8 cellular contexts compared by ENCODE assay signal in the genomic region with DNA sequence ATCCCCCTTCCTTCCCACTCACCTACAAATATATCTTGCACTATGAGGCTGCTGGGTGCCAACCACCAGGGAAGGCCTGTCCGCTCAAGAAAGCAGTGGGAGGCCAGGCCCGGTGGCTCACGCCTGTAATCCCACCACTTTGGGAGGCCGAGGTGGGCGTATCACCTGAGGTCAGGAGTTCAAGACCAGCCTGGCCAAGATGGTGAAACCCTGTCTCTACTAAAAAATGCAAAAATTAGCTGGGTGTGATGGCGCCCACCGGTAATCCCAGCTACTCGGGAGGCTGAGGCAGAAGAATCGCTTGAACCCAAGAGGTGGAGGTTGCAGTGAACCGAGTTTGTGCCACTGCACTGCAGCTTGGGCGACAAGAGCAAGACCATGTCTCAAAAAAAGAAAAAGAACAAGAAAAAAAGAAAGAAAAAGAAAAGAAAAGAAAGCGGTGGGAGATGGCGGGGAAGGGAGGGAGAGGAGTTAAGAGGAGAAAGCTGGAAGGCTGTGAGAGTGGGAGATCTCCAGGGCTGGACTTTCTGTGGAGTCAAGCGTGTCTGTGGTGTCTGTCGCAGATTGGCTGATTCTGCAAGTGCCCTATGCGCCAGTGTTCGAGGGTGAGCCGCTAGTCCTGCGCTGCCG. TPM values are rescaled to one million over a fixed set of nuclear protein-coding genes. Genes with fewer than 3 reads are reported as not detected.
DNase-seq lines count a peak whose midpoint lies in the region; ATAC-seq, FAIRE-seq and TF ChIP-seq lines count a peak whose summit lies in the region.
"Not testable (repeated sequence)": the region's sequence is repeated elsewhere in the genome, so short reads cannot be mapped to it uniquely, and the experiment has no call there.

No MANE protein-coding gene starts in this region.

- peaks cover 12% of the 10 kb centered on the region; the same call in 1 of the 2 replicates for H3K36me3 ChIP-seq in OCI-LY1 (ENCODE audit: insufficient read depth, low read length)
- not testable (repeated sequence) for H3K36me3 ChIP-seq in colonic mucosa; muscle layer of duodenum (ENCODE audit: control insufficient read depth in 1 of 2, insufficient read depth in 2 of 2, low read length in 2 of 2); skeletal muscle satellite cell (ENCODE audit: insufficient read depth, low read length)

- not testable (repeated sequence) for H3K27me3 ChIP-seq in OCI-LY1 (ENCODE audit: insufficient read depth, low read length); right cardiac atrium (ENCODE audit: control insufficient read depth, insufficient read depth); muscle layer of duodenum (ENCODE audit: low read depth, low read length); skeletal muscle satellite cell (ENCODE audit: control insufficient read depth, insufficient read depth, low read length)
- H3K27me3 ChIP-seq in colonic mucosa, result peaks cover 14% of the 10 kb centered on the region

- not testable (repeated sequence) for DNase-seq in A549 (ENCODE audit: low read depth in 1 of 2, low spot score in 1 of 2); GM19239 (ENCODE audit: insufficient read length, low spot score); activated T-cell treated with anti-CD3 and anti-CD28 coated beads, Interleukin-2, amount 50 U/mL, for 24 hours; colonic mucosa; right cardiac atrium

- POLR2A ChIA-PET in A549 (lab: Yijun Ruan, JAX), result interaction anchor here (2.1 to 2.5 kb wide), 3 partner anchors 10 to 113 kb away, joined by 10 to 19 read pairs (median 12); a partner anchor contains a TSS

- H3K79me2 ChIP-seq in OCI-LY1 (ENCODE audit: insufficient read depth, low read length), result peaks cover 11% of the 10 kb centered on the region; the same call in 1 of the 2 replicates

- CTCF ChIA-PET in A549 (lab: Yijun Ruan, JAX), result interaction anchor here (1.1 to 6.4 kb wide), 5 partner anchors 9 to 154 kb away, joined by 3 to 80 read pairs (median 9); no protein-coding TSS in a partner anchor

- not testable (repeated sequence) for H3F3A ChIP-seq in OCI-LY1 (ENCODE audit: insufficient read depth, low read length)

- peaks cover 53% of the 10 kb centered on the region for H3K4me1 Mint-ChIP-seq in activated T-cell treated with anti-CD3 and anti-CD28 coated beads, Interleukin-2, amount 50 U/mL, for 24 hours (ENCODE audit: low read depth)

- intact Hi-C loops in colonic mucosa (cut with DNase I); right cardiac atrium (cut with DNase I): not testable (repeated sequence)

- not testable (repeated sequence) for TF ChIP-seq POLR2A in A549 (IDR thresholded peaks at IDR 0.05; ENCODE audit: low read length)

- H3K27ac ChIP-seq in A549, result peak overlapping the region; percentile 90 to 97
- H3K27ac ChIP-seq in OCI-LY1 (ENCODE audit: low read depth, low read length, poor library complexity, severe bottlenecking), result peak overlapping the region; percentile 82
- not testable (repeated sequence) for H3K27ac ChIP-seq in colonic mucosa; right cardiac atrium (ENCODE audit: low read length); muscle layer of duodenum (ENCODE audit: low read length)

- 75% methylated on average over 20 of the region's 20 CpGs for WGBS in A549 (ENCODE audit: missing lambda C conversion rate)
- 49% methylated on average over 20 of the region's 20 CpGs for WGBS in right cardiac atrium

- H3K4me3 ChIP-seq in A549 (peak overlapping the region; percentile 73), OCI-LY1 (ENCODE audit: low read depth, low read length, poor library complexity, severe bottlenecking) (peak overlapping the region; percentile 78), colonic mucosa (peak overlapping the region; percentile 46), right cardiac atrium (ENCODE audit: low read length) (peak overlapping the region; percentile 76), muscle layer of duodenum (ENCODE audit: low read depth in 1 of 2, low read length in 2 of 2) (peak overlapping the region; percentile 80 to 96), skeletal muscle satellite cell (ENCODE audit: low read length) (peak overlapping the region; percentile 88)

- TF ChIP-seq EP300 in A549 (IDR thresholded peaks at IDR 0.05), result not testable (repeated sequence)

- not testable (repeated sequence) for H2AFZ ChIP-seq in OCI-LY1 (ENCODE audit: low read length)

- not testable (repeated sequence) for ATAC-seq in A549, right cardiac atrium

- not testable (repeated sequence) for H3K27ac Mint-ChIP-seq in activated T-cell treated with anti-CD3 and anti-CD28 coated beads, Interleukin-2, amount 50 U/mL, for 24 hours

- peaks cover 20% of the 10 kb centered on the region; the same call in 2 of the 3 replicates for H3K4me1 ChIP-seq in A549
- H3K4me1 ChIP-seq in OCI-LY1 (ENCODE audit: insufficient read depth, low read length, severe bottlenecking), result peaks cover 75% of the 10 kb centered on the region
- H3K4me1 ChIP-seq in colonic mucosa; right cardiac atrium (ENCODE audit: control insufficient read depth, insufficient read depth, low read length): not testable (repeated sequence)
- peaks cover 0 to 13% of the 10 kb centered on the region in 2 donors for H3K4me1 ChIP-seq in muscle layer of duodenum (ENCODE audit: control insufficient read depth in 1 of 2, insufficient read depth in 2 of 2, low read length in 2 of 2)
- peaks cover 44% of the 10 kb centered on the region for H3K4me1 ChIP-seq in skeletal muscle satellite cell (ENCODE audit: control insufficient read depth, insufficient read depth, low read length)

- H3K9me3 Mint-ChIP-seq in activated T-cell treated with anti-CD3 and anti-CD28 coated beads, Interleukin-2, amount 50 U/mL, for 24 hours, result not testable (repeated sequence)

- H3K27me3 Mint-ChIP-seq in activated T-cell treated with anti-CD3 and anti-CD28 coated beads, Interleukin-2, amount 50 U/mL, for 24 hours, result peaks cover 18% of the 10 kb centered on the region

- not testable (repeated sequence) for H3K9me3 ChIP-seq in A549; OCI-LY1 (ENCODE audit: low read length); colonic mucosa; right cardiac atrium (ENCODE audit: control insufficient read depth, low read length); muscle layer of duodenum (ENCODE audit: control insufficient read depth in 1 of 2, low read length in 2 of 2); skeletal muscle satellite cell (replicated peaks; ENCODE audit: low read length)

- not testable (repeated sequence) for FAIRE-seq in A549 (lab: Jason Lieb, UNC)
- peak; percentile 4 for FAIRE-seq in GM19239 (lab: Jason Lieb, UNC)

- not testable (repeated sequence) for H3K36me3 Mint-ChIP-seq in activated T-cell treated with anti-CD3 and anti-CD28 coated beads, Interleukin-2, amount 50 U/mL, for 24 hours (ENCODE audit: low read depth)

- TF ChIP-seq RAD21 in A549 (conservative IDR thresholded peaks at IDR 0.05 in 1 of 2, IDR thresholded peaks at IDR 0.05 in 1 of 2), result not testable (repeated sequence)

- peak overlapping the region; percentile 90 for H3K4me2 ChIP-seq in A549
- peak overlapping the region; percentile 85 for H3K4me2 ChIP-seq in OCI-LY1 (ENCODE audit: low read length)
- H3K4me2 ChIP-seq in skeletal muscle satellite cell (ENCODE audit: low read length), result peak overlapping the region; percentile 90

- H3K9ac ChIP-seq in OCI-LY1 (ENCODE audit: low read length) (peak overlapping the region; percentile 91), colonic mucosa (ENCODE audit: low read depth in 2 of 2, low read length in 2 of 2) (peak overlapping the region; percentile 64 to 71), skeletal muscle satellite cell (ENCODE audit: low read depth, low read length) (peak overlapping the region; percentile 84)

- not testable (repeated sequence) for TF ChIP-seq CTCF in A549 (IDR thresholded peaks at IDR 0.05); OCI-LY1 (IDR thresholded peaks at IDR 0.05; ENCODE audit: low read length); colonic mucosa (IDR thresholded peaks at IDR 0.05)

- not testable (repeated sequence) for H4K20me1 ChIP-seq in OCI-LY1 (ENCODE audit: insufficient read depth, low read length)

- H3K9me2 ChIP-seq in OCI-LY1 (ENCODE audit: low read depth, low read length), result not testable (repeated sequence)

- peak overlapping the region; percentile 74 for H3K4me3 Mint-ChIP-seq in activated T-cell treated with anti-CD3 and anti-CD28 coated beads, Interleukin-2, amount 50 U/mL, for 24 hours

RNA-seq across cellular contexts. Expression of a gene that starts 4.0 kb away (rescaled TPM):
- polyA plus RNA-seq in A549 (2011; rRNA removed) (0.69 and 0.75 TPM in 2 replicates), A549 (2017; fragmentation: RNase III; extraction: RNeasy Plus Mini Kit Qiagen cat#74134 plus additional on column Dnase treatment) (0.48 to 0.62 TPM (median 0.54 TPM) in 3 replicates), right cardiac atrium (0.61 TPM)
- 1.1 and 1.6 TPM in 2 replicates for polyA plus RNA-seq in A549 (2012; cell fraction: cytosol; rRNA removed)
- 1.3 and 1.7 TPM in 2 replicates for polyA plus RNA-seq in A549 (2012; cell fraction: nucleus; rRNA removed)
- 0.34 and 0.70 TPM in 2 replicates for polyA minus RNA-seq in A549 (2011; rRNA and poly(A)+ RNA removed)
- total RNA-seq in colonic mucosa (under 1 TPM in 1 of 2 donors, not detected in 1; 0.16 TPM), right cardiac atrium (under 1 TPM; 0.28 to 0.68 (median 0.48) TPM)
- 1.8 and 4.2 TPM in 2 replicates for total RNA-seq in skeletal muscle satellite cell (2012; rRNA removed)

RNA-seq across cellular contexts. Expression of a gene that starts 18.3 kb away (rescaled TPM):
- polyA plus RNA-seq in A549 (2011; rRNA removed) (0.07 and 0.10 TPM in 2 replicates), A549 (2017; fragmentation: RNase III; extraction: RNeasy Plus Mini Kit Qiagen cat#74134 plus additional on column Dnase treatment) (not detected in 3 replicates), right cardiac atrium (0.23 TPM)
- 0.04 TPM in 1 of 2 replicates, not detected in the other for polyA plus RNA-seq in A549 (2012; cell fraction: cytosol; rRNA removed)
- polyA plus RNA-seq in A549 (2012; cell fraction: nucleus; rRNA removed), result not detected in 2 replicates
- not detected in 2 replicates for polyA minus RNA-seq in A549 (2011; rRNA and poly(A)+ RNA removed)
- total RNA-seq in colonic mucosa (under 1 TPM; 0.30 to 0.50 TPM), right cardiac atrium (not detected)
- 1.3 and 6.6 TPM in 2 replicates for total RNA-seq in skeletal muscle satellite cell (2012; rRNA removed)

RNA-seq across cellular contexts. Expression of a gene that starts 24.2 kb away (rescaled TPM):
- polyA plus RNA-seq in A549 (2011; rRNA removed) (79.2 and 96.3 TPM in 2 replicates), A549 (2017; fragmentation: RNase III; extraction: RNeasy Plus Mini Kit Qiagen cat#74134 plus additional on column Dnase treatment) (47.3 to 50.2 TPM (median 49.6 TPM) in 3 replicates), right cardiac atrium (9.5 TPM)
- polyA plus RNA-seq in A549 (2012; cell fraction: cytosol; rRNA removed), result 78.2 and 78.8 TPM in 2 replicates
- polyA plus RNA-seq in A549 (2012; cell fraction: nucleus; rRNA removed), result 39.7 and 56.0 TPM in 2 replicates
- 12.0 and 22.2 TPM in 2 replicates for polyA minus RNA-seq in A549 (2011; rRNA and poly(A)+ RNA removed)
- total RNA-seq in colonic mucosa (10 to 100 TPM; 10.5 to 17.7 TPM), right cardiac atrium (10 to 100 TPM in 2 of 4 donors, 1 to 10 TPM in 2; 7.1 to 13.5 (median 10.3) TPM)
- total RNA-seq in skeletal muscle satellite cell (2012; rRNA removed), result 21.8 and 26.6 TPM in 2 replicates

RNA-seq across cellular contexts. Expression of a gene that starts 40.7 kb away (rescaled TPM):
- polyA plus RNA-seq in A549 (2011; rRNA removed) (26.8 and 28.0 TPM in 2 replicates), A549 (2017; fragmentation: RNase III; extraction: RNeasy Plus Mini Kit Qiagen cat#74134 plus additional on column Dnase treatment) (8.6 to 9.2 TPM (median 9.0 TPM) in 3 replicates), right cardiac atrium (5.7 TPM)
- polyA plus RNA-seq in A549 (2012; cell fraction: cytosol; rRNA removed), result 4.0 and 4.4 TPM in 2 replicates
- polyA plus RNA-seq in A549 (2012; cell fraction: nucleus; rRNA removed), result 3.5 and 4.4 TPM in 2 replicates
- 15.5 and 17.9 TPM in 2 replicates for polyA minus RNA-seq in A549 (2011; rRNA and poly(A)+ RNA removed)
- total RNA-seq in colonic mucosa (10 to 100 TPM; 19.6 to 24.2 TPM), right cardiac atrium (10 to 100 TPM; 15.3 to 18.5 (median 16.7) TPM)
- total RNA-seq in skeletal muscle satellite cell (2012; rRNA removed), result 15.9 and 18.0 TPM in 2 replicates
